28 cellular contexts compared by ENCODE assay signal in genomic region chr2:136230471-136230870, GRCh38.
"Had no signal": no experiment of that assay in that cellular context is flagged by ENCODE, and none has a peak within 500 bp of the region (broad histone marks: within the 10 kb centered on the region; RNA-seq: fewer than 3 reads in every experiment).

No MANE protein-coding gene starts in this region.

- H3K4me1 ChIP-seq: ascending aorta, breast epithelium, colonic mucosa had no signal

- H3K4me3 Mint-ChIP-seq: activated CD4-positive, alpha-beta memory T cell treated with anti-CD3 and anti-CD28 coated beads, Interleukin-2, amount 10 ng/mL, durations not matched to agents 7 days and 5 days; activated CD4-positive, alpha-beta T cell treated with anti-CD3 and anti-CD28 coated beads, Interleukin-2, amount 10 ng/mL, durations not matched to agents 7 days and 5 days; activated naive CD4-positive, alpha-beta T cell treated with anti-CD3 and anti-CD28 coated beads, Interleukin-2, amount 10 ng/mL, durations not matched to agents 7 days and 5 days; activated naive CD8-positive, alpha-beta T cell treated with anti-CD3 and anti-CD28 coated beads, Interleukin-2, amount 10 ng/mL, durations not matched to agents 7 days and 5 days; activated T-cell treated with anti-CD3 and anti-CD28 coated beads, Interleukin-2, amount 50 U/mL, for 24 hours; activated T-cell treated with anti-CD3 and anti-CD28 coated beads, Interleukin-2, amount 50 U/mL, for 72 hours; brain; WTC11 had no signal

- H3K36me3 ChIP-seq: ascending aorta, breast epithelium, cardiac muscle cell, colonic mucosa, esophagus squamous epithelium, gastroesophageal sphincter had no signal

- H3K27me3 Mint-ChIP-seq: activated T-cell treated with anti-CD3 and anti-CD28 coated beads, Interleukin-2, amount 50 U/mL, for 24 hours; brain had no signal

- H3K9me3 Mint-ChIP-seq: activated CD4-positive, alpha-beta memory T cell treated with anti-CD3 and anti-CD28 coated beads, Interleukin-2, amount 10 ng/mL, durations not matched to agents 7 days and 5 days; activated CD4-positive, alpha-beta T cell treated with anti-CD3 and anti-CD28 coated beads, Interleukin-2, amount 10 ng/mL, durations not matched to agents 7 days and 5 days; activated naive CD4-positive, alpha-beta T cell treated with anti-CD3 and anti-CD28 coated beads, Interleukin-2, amount 10 ng/mL, durations not matched to agents 7 days and 5 days had no signal

- H3K27ac Mint-ChIP-seq: activated CD4-positive, alpha-beta memory T cell treated with anti-CD3 and anti-CD28 coated beads, Interleukin-2, amount 10 ng/mL, durations not matched to agents 7 days and 5 days; activated CD4-positive, alpha-beta T cell treated with anti-CD3 and anti-CD28 coated beads, Interleukin-2, amount 10 ng/mL, durations not matched to agents 7 days and 5 days; activated naive CD4-positive, alpha-beta T cell treated with anti-CD3 and anti-CD28 coated beads, Interleukin-2, amount 10 ng/mL, durations not matched to agents 7 days and 5 days; activated naive CD4-positive, alpha-beta T cell treated with anti-CD3 and anti-CD28 coated beads, Interleukin-2, amount 50 U/mL, for 72 hours; activated naive CD8-positive, alpha-beta T cell treated with anti-CD3 and anti-CD28 coated beads, Interleukin-2, amount 10 ng/mL, durations not matched to agents 7 days and 5 days; activated T-cell treated with anti-CD3 and anti-CD28 coated beads, Interleukin-2, amount 50 U/mL, for 24 hours; activated T-cell treated with anti-CD3 and anti-CD28 coated beads, Interleukin-2, amount 50 U/mL, for 72 hours; WTC11 had no signal

- H3K4me3 ChIP-seq: ascending aorta, breast epithelium, cardiac muscle cell, colonic mucosa, esophagus squamous epithelium, gastroesophageal sphincter had no signal

- H3K36me3 Mint-ChIP-seq: activated naive CD4-positive, alpha-beta T cell treated with anti-CD3 and anti-CD28 coated beads, Interleukin-2, amount 50 U/mL, for 72 hours; brain had no signal

- H3K27me3 ChIP-seq: ascending aorta, breast epithelium, cardiac muscle cell, colonic mucosa, gastroesophageal sphincter had no signal

- H3K27ac ChIP-seq: ascending aorta, breast epithelium, cardiac muscle cell, colonic mucosa, epithelial cell of prostate, esophagus squamous epithelium, gastroesophageal sphincter had no signal

- DNase-seq: activated CD4-positive, alpha-beta memory T cell treated with anti-CD3 and anti-CD28 coated beads, Interleukin-2, amount 10 ng/mL, durations not matched to agents 7 days and 5 days; activated CD4-positive, alpha-beta T cell treated with anti-CD3 and anti-CD28 coated beads for 1 hour; activated CD4-positive, alpha-beta T cell treated with anti-CD3 and anti-CD28 coated beads for 4 hours; activated CD4-positive, alpha-beta T cell treated with anti-CD3 and anti-CD28 coated beads, Interleukin-2, amount 10 ng/mL, durations not matched to agents 7 days and 5 days; activated CD4-positive, alpha-beta T cell treated with anti-CD3 and anti-CD28 coated beads, Interleukin-2, amount 50 U/mL, for 4 hours; activated CD8-positive, alpha-beta memory T cell treated with anti-CD3 and anti-CD28 coated beads, Interleukin-2, amount 50 U/mL, for 48 hours; activated gamma-delta T cell; activated naive CD4-positive, alpha-beta T cell; activated naive CD4-positive, alpha-beta T cell treated with anti-CD3 and anti-CD28 coated beads, Interleukin-2, amount 10 ng/mL, durations not matched to agents 7 days and 5 days; activated naive CD8-positive, alpha-beta T cell treated with anti-CD3 and anti-CD28 coated beads, Interleukin-2, amount 10 ng/mL, durations not matched to agents 7 days and 5 days; activated T-cell treated with anti-CD3 and anti-CD28 coated beads for 4 hours; activated T-cell treated with anti-CD3 and anti-CD28 coated beads, Interleukin-2, amount 50 U/mL, for 24 hours; activated T-cell treated with anti-CD3 and anti-CD28 coated beads, Interleukin-2, amount 50 U/mL, for 72 hours; central memory CD4-positive, alpha-beta T cell; cerebellar nuclear complex; colonic mucosa; effector CD8-positive, alpha-beta T cell; esophagus squamous epithelium; foreskin melanocyte; T-helper 2 cell had no signal

- H3K9me3 ChIP-seq: ascending aorta, breast epithelium, colonic mucosa, esophagus squamous epithelium, gastroesophageal sphincter had no signal

- ATAC-seq: activated naive CD4-positive, alpha-beta T cell treated with anti-CD3 and anti-CD28 coated beads, Interleukin-2, amount 50 U/mL, for 72 hours; activated T-cell treated with anti-CD3 and anti-CD28 coated beads, Interleukin-2, amount 50 U/mL, for 72 hours; gastroesophageal sphincter; WTC11 had no signal
